In genomic region chr15:71261418-71261817, GRCh38 we compare ENCODE assay signal across 3 cellular contexts.
TF ChIP-seq lines count a peak whose summit lies in the region.

No MANE protein-coding gene starts in this region.

TF ChIP-seq in SK-N-SH, 30 proteins besides CTCF, POLR2A, EP300 and RAD21:
- no peak for TF ChIP-seq EZH2phosphoT487 (IDR thresholded peaks at IDR 0.05; ENCODE audit: borderline replicate concordance, low read depth)
- TF ChIP-seq TCF12 (IDR thresholded peaks at IDR 0.05): no peak
- no peak for TF ChIP-seq TAF1 (IDR thresholded peaks at IDR 0.05; ENCODE audit: borderline replicate concordance, low read depth, low read length)
- TF ChIP-seq ZBTB33 (IDR thresholded peaks at IDR 0.05; ENCODE audit: borderline replicate concordance, low read depth): no peak
- TF ChIP-seq MEF2A (IDR thresholded peaks at IDR 0.05; ENCODE audit: borderline replicate concordance, low read depth): no peak
- TF ChIP-seq JUND (IDR thresholded peaks at IDR 0.05): no peak
- TF ChIP-seq GABPA (IDR thresholded peaks at IDR 0.05; ENCODE audit: low read depth): no peak
- no peak for TF ChIP-seq IRF3 (IDR thresholded peaks at IDR 0.05; ENCODE audit: low read depth, low read length)
- no peak for TF ChIP-seq NFIC (IDR thresholded peaks at IDR 0.05; ENCODE audit: borderline replicate concordance)
- no peak for TF ChIP-seq USF2 (IDR thresholded peaks at IDR 0.05; ENCODE audit: borderline replicate concordance, low read depth, low read length)
- TF ChIP-seq MAX (IDR thresholded peaks at IDR 0.05; ENCODE audit: low read depth): no peak
- no peak for TF ChIP-seq ELF1 (IDR thresholded peaks at IDR 0.05)
- TF ChIP-seq TEAD4 (IDR thresholded peaks at IDR 0.05; ENCODE audit: borderline replicate concordance, insufficient read depth): no peak

TF ChIP-seq in K562, 482 proteins besides CTCF, POLR2A, EP300 and RAD21:
- TF ChIP-seq SAFB (IDR thresholded peaks at IDR 0.05; ENCODE audit: borderline replicate concordance, low read depth, low read length) (no peak), TFE3 (CRISPR knock-in tag; IDR thresholded peaks at IDR 0.05) (peak; percentile 66), FOXJ2 (tag; IDR thresholded peaks at IDR 0.05) (no peak)

TF ChIP-seq in HepG2, 621 proteins besides CTCF, POLR2A, EP300 and RAD21:
- no peak for TF ChIP-seq ZNF792 (CRISPR knock-in tag; IDR thresholded peaks at IDR 0.05)
- no peak for TF ChIP-seq NFATC3 (CRISPR knock-in tag; IDR thresholded peaks at IDR 0.05)
- no peak for TF ChIP-seq ZNF781 (CRISPR knock-in tag; IDR thresholded peaks at IDR 0.05; ENCODE audit: borderline replicate concordance, not compliant biosample characterization)
- no peak for TF ChIP-seq KLF12 (CRISPR knock-in tag; IDR thresholded peaks at IDR 0.05; ENCODE audit: borderline replicate concordance)
- no peak for TF ChIP-seq ZNF770 (CRISPR knock-in tag; IDR thresholded peaks at IDR 0.05)
- no peak for TF ChIP-seq ZNF205 (CRISPR knock-in tag; IDR thresholded peaks at IDR 0.05)
- TF ChIP-seq HNRNPLL (IDR thresholded peaks at IDR 0.05; ENCODE audit: low read depth, low read length, poor library complexity, severe bottlenecking): no peak
